20 cellular contexts compared by ENCODE assay signal in genomic region chr1:30452925-30453324, GRCh38.
"Had no signal": no experiment of that assay in that cellular context is flagged by ENCODE, and none has a peak within 500 bp of the region (broad histone marks: within the 10 kb centered on the region; RNA-seq: fewer than 3 reads in every experiment).

No MANE protein-coding gene starts in this region.

- H3K36me3 ChIP-seq: pancreas, thyroid gland had no signal

- FAIRE-seq: pancreas had no signal

- H3K4me1 ChIP-seq: foreskin keratinocyte, pancreas, thyroid gland had no signal

- H3K27ac Mint-ChIP-seq: activated CD4-positive, alpha-beta memory T cell treated with anti-CD3 and anti-CD28 coated beads, Interleukin-2, amount 10 ng/mL, durations not matched to agents 7 days and 5 days; activated naive CD8-positive, alpha-beta T cell treated with anti-CD3 and anti-CD28 coated beads, Interleukin-2, amount 50 U/mL, for 24 hours; activated T-cell treated with anti-CD3 and anti-CD28 coated beads, Interleukin-2, amount 50 U/mL, for 24 hours; activated T-helper 2 cell treated with anti-CD3 and anti-CD28 coated beads, Interferon-gamma antibody, Interleukin-2, Interleukin-4, amounts not matched to agents 10 μg/mL and 5 μg/mL and 100 μg/mL, durations not matched to agents 14 hours and 24 hours and 36 hours; stimulated activated naive CD8-positive, alpha-beta T cell treated with anti-CD3 and anti-CD28 coated beads, Interleukin-15, Interleukin-2, amounts not matched to agents 100 ng/mL and 50 ng/mL, for 24 hours; WTC11 had no signal

- ATAC-seq: activated naive CD8-positive, alpha-beta T cell treated with anti-CD3 and anti-CD28 coated beads, Interleukin-2, amount 50 U/mL, for 24 hours; foreskin keratinocyte; left cardiac atrium; pancreas; right cardiac atrium; WTC11 had no signal

- H3K4me3 Mint-ChIP-seq: activated CD4-positive, alpha-beta memory T cell treated with anti-CD3 and anti-CD28 coated beads, Interleukin-2, amount 10 ng/mL, durations not matched to agents 7 days and 5 days; activated naive CD8-positive, alpha-beta T cell treated with anti-CD3 and anti-CD28 coated beads, Interleukin-2, amount 50 U/mL, for 24 hours; activated T-cell treated with anti-CD3 and anti-CD28 coated beads, Interleukin-2, amount 50 U/mL, for 24 hours; nephron; stimulated activated naive CD8-positive, alpha-beta T cell treated with anti-CD3 and anti-CD28 coated beads, Interleukin-15, Interleukin-2, amounts not matched to agents 100 ng/mL and 50 ng/mL, for 24 hours; WTC11 had no signal

- H3K27me3 ChIP-seq: pancreas, thyroid gland had no signal

- H3K36me3 Mint-ChIP-seq: WTC11 had no signal

- H3K9me3 Mint-ChIP-seq: activated CD4-positive, alpha-beta memory T cell treated with anti-CD3 and anti-CD28 coated beads, Interleukin-2, amount 10 ng/mL, durations not matched to agents 7 days and 5 days; activated T-cell treated with anti-CD3 and anti-CD28 coated beads, Interleukin-2, amount 50 U/mL, for 24 hours; activated T-helper 2 cell treated with anti-CD3 and anti-CD28 coated beads, Interferon-gamma antibody, Interleukin-2, Interleukin-4, amounts not matched to agents 10 μg/mL and 5 μg/mL and 100 μg/mL, durations not matched to agents 14 hours and 24 hours and 36 hours had no signal

- DNase-seq: activated CD4-positive, alpha-beta memory T cell treated with anti-CD3 and anti-CD28 coated beads, Interleukin-2, amount 10 ng/mL, durations not matched to agents 7 days and 5 days; activated CD4-positive, alpha-beta T cell treated with anti-CD3 and anti-CD28 coated beads for 4 hours; activated naive CD4-positive, alpha-beta T cell treated with anti-CD3 and anti-CD28 coated beads, Interleukin-2, amount 50 U/mL, for 16 hours; activated naive CD8-positive, alpha-beta T cell treated with anti-CD3 and anti-CD28 coated beads, Interleukin-2, amount 50 U/mL, for 24 hours; activated T-cell treated with anti-CD3 and anti-CD28 coated beads, Interleukin-2, amount 50 U/mL, for 24 hours; dermis blood vessel endothelial cell; effector CD8-positive, alpha-beta T cell; erythroblast; foreskin keratinocyte; left cardiac atrium; pancreas; right cardiac atrium; stimulated activated CD4-positive, alpha-beta T cell treated with anti-CD3 and anti-CD28 coated beads, Interleukin-1b, Interleukin-23, amount 100 ng/mL, for 48 hours; substantia nigra; T-helper 9 cell; thyroid gland had no signal

- H3K27ac ChIP-seq: foreskin keratinocyte, pancreas, thyroid gland had no signal

- H3K4me1 Mint-ChIP-seq: activated CD4-positive, alpha-beta memory T cell treated with anti-CD3 and anti-CD28 coated beads, Interleukin-2, amount 10 ng/mL, durations not matched to agents 7 days and 5 days; activated naive CD8-positive, alpha-beta T cell treated with anti-CD3 and anti-CD28 coated beads, Interleukin-2, amount 50 U/mL, for 24 hours; nephron; WTC11 had no signal

- H3K9me3 ChIP-seq: pancreas, thyroid gland had no signal

- H3K4me3 ChIP-seq: pancreas, thyroid gland had no signal

- H3K27me3 Mint-ChIP-seq: stimulated activated naive CD8-positive, alpha-beta T cell treated with anti-CD3 and anti-CD28 coated beads, Interleukin-15, Interleukin-2, amounts not matched to agents 100 ng/mL and 50 ng/mL, for 24 hours had no signal
